23 cellular contexts compared by ENCODE assay signal in the genomic region with DNA sequence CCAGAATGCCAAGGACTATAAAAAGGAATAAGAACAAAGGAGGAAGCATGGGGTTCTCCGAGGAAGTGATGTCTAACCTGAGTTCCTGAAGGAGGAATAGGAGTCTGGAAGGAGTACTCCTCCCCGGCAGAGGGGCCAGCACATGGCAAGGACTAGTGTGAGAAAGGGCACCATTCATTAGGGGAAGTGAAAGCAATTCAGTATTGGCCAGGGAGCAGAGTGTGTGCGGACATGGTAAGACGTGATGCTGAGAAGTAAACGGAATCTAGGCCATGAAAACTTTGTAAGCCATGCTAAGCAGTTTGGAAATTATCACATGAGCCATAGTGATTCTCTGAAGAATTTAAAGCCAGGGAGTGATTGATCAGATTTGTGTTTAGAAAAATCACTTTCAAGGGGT.
"Had no signal": no experiment of that assay in that cellular context is flagged by ENCODE, and none has a peak within 500 bp of the region (broad histone marks: within the 10 kb centered on the region; RNA-seq: fewer than 3 reads in every experiment).

No MANE protein-coding gene starts in this region.

- H3K9me3 Mint-ChIP-seq: activated CD8-positive, alpha-beta T cell treated with anti-CD3 and anti-CD28 coated beads for 36 hours had no signal

- H2AFZ ChIP-seq: parathyroid adenoma had no signal

- H3K27me3 ChIP-seq: foreskin keratinocyte, neutrophil, vagina had no signal

- H3K4me1 ChIP-seq: foreskin keratinocyte, parathyroid adenoma, transverse colon, vagina had no signal

- H3K9ac ChIP-seq: parathyroid adenoma had no signal

- ATAC-seq: activated CD8-positive, alpha-beta T cell treated with anti-CD3 and anti-CD28 coated beads for 36 hours; activated T-helper 17 cell treated with anti-CD3 and anti-CD28 coated beads, Interleukin-2, amount 50 U/mL, for 72 hours; foreskin keratinocyte; natural killer cell treated with Interleukin-12 subunit alpha and Interleukin-12 subunit beta and Interleukin-15 and Interleukin-18, amount 100 ng/mL, for 72 hours had no signal

- H3K4me3 Mint-ChIP-seq: activated CD8-positive, alpha-beta T cell treated with anti-CD3 and anti-CD28 coated beads for 36 hours; activated T-helper 17 cell treated with anti-CD3 and anti-CD28 coated beads, Interleukin-2, amount 50 U/mL, for 72 hours; brain; natural killer cell treated with Interleukin-12 subunit alpha and Interleukin-12 subunit beta and Interleukin-15 and Interleukin-18, amount 100 ng/mL, for 72 hours; stimulated activated naive CD8-positive, alpha-beta T cell treated with anti-CD3 and anti-CD28 coated beads, Interleukin-15, Interleukin-2, amounts not matched to agents 100 ng/mL and 50 ng/mL, for 24 hours; T-helper 2 cell treated with Interferon-gamma antibody and Interleukin-4, amounts not matched to agents 5 μg/mL and 100 μg/mL, for 36 hours had no signal

- FAIRE-seq: colon, islet of Langerhans had no signal

- H3K36me3 ChIP-seq: lower lobe of right lung, neutrophil, transverse colon, vagina had no signal

- H3K27ac ChIP-seq: foreskin keratinocyte, lower lobe of right lung, neutrophil, parathyroid adenoma, transverse colon, vagina had no signal

- H3K36me3 Mint-ChIP-seq: brain; natural killer cell treated with Interleukin-12 subunit alpha and Interleukin-12 subunit beta and Interleukin-15 and Interleukin-18, amount 100 ng/mL, for 72 hours had no signal

- DNase-seq: activated CD4-positive, alpha-beta T cell treated with anti-CD3 and anti-CD28 coated beads for 48 hours; activated CD4-positive, CD25-positive, alpha-beta regulatory T cell; activated CD8-positive, alpha-beta T cell treated with anti-CD3 and anti-CD28 coated beads for 36 hours; activated naive CD4-positive, alpha-beta T cell treated with Interleukin-2 at 50 U/mL for 16 hours; activated T-cell treated with anti-CD3 and anti-CD28 coated beads, Interleukin-2, amount 50 U/mL, for 1 hour; anterior cingulate cortex; central memory CD4-positive, alpha-beta T cell; foreskin keratinocyte; glutamatergic neuron; left cardiac atrium; lower lobe of right lung; stimulated activated CD4-positive, alpha-beta T cell treated with anti-CD3 and anti-CD28 coated beads, Interleukin-2, amount 100 ng/mL, for 24 hours; transverse colon had no signal

- H3K4me3 ChIP-seq: lower lobe of right lung, transverse colon, vagina had no signal

- H3K27ac Mint-ChIP-seq: activated CD8-positive, alpha-beta T cell treated with anti-CD3 and anti-CD28 coated beads for 36 hours; activated T-helper 17 cell treated with anti-CD3 and anti-CD28 coated beads, Interleukin-2, amount 50 U/mL, for 72 hours; brain; natural killer cell treated with Interleukin-12 subunit alpha and Interleukin-12 subunit beta and Interleukin-15 and Interleukin-18, amount 100 ng/mL, for 72 hours; stimulated activated naive CD8-positive, alpha-beta T cell treated with anti-CD3 and anti-CD28 coated beads, Interleukin-15, Interleukin-2, amounts not matched to agents 100 ng/mL and 50 ng/mL, for 24 hours; T-helper 2 cell treated with Interferon-gamma antibody and Interleukin-4, amounts not matched to agents 5 μg/mL and 100 μg/mL, for 36 hours had no signal

- H3K9me3 ChIP-seq: lower lobe of right lung, neutrophil, transverse colon, vagina had no signal

- H3K79me2 ChIP-seq: parathyroid adenoma had no signal

- H3K4me1 Mint-ChIP-seq: activated T-helper 17 cell treated with anti-CD3 and anti-CD28 coated beads, Interleukin-2, amount 50 U/mL, for 72 hours; brain had no signal
